In the genomic region with DNA sequence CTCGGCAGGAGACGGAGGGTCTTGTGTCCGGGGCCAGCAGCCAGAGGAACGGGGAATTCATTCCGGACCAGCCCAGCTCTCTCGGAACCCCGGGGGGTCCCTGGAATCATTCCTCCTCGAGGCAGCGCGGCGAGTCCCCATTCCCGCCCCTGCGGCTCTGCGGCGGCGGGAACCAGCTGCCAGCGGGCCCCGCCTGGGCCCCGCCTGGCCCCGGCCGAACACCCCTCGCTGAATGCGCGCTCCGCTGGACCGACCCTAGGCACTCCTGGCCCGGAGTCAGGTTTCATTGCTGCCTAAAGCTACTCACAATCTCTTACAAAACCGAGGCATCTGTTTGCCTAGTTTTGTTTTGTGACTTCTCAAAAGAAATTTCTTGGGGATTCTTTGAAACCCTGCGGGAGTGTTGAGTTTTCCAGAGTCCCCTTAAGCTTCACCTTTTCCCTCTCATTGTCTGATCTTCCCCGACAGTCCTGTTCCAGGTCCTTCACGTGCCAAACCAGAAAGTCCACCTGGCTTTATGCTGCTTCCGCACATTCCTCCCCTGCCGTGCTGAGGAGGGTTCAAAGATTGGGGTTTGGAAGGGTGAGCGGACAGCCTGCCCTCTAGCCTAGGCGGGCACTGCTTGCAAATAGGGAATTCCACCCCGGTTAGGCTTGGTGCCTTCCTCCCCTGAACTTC, we compare ENCODE assay signal across 1 cellular context.
TF ChIP-seq lines count a peak whose summit lies in the region.

No MANE protein-coding gene starts in this region.

TF ChIP-seq in A549, 52 proteins besides CTCF, POLR2A, EP300 and RAD21 (continued from another document):
- TF ChIP-seq, protein P1, sequence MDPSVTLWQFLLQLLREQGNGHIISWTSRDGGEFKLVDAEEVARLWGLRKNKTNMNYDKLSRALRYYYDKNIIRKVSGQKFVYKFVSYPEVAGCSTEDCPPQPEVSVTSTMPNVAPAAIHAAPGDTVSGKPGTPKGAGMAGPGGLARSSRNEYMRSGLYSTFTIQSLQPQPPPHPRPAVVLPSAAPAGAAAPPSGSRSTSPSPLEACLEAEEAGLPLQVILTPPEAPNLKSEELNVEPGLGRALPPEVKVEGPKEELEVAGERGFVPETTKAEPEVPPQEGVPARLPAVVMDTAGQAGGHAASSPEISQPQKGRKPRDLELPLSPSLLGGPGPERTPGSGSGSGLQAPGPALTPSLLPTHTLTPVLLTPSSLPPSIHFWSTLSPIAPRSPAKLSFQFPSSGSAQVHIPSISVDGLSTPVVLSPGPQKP (IDR thresholded peaks at IDR 0.05; ENCODE audit: low read depth, low read length): no peak
- TF ChIP-seq, protein P2, sequence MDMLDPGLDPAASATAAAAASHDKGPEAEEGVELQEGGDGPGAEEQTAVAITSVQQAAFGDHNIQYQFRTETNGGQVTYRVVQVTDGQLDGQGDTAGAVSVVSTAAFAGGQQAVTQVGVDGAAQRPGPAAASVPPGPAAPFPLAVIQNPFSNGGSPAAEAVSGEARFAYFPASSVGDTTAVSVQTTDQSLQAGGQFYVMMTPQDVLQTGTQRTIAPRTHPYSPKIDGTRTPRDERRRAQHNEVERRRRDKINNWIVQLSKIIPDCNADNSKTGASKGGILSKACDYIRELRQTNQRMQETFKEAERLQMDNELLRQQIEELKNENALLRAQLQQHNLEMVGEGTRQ (IDR thresholded peaks at IDR 0.05): no peak
- TF ChIP-seq ZNF302 (CRISPR knock-in tag; IDR thresholded peaks at IDR 0.05): no peak
- TF ChIP-seq MYC (IDR thresholded peaks at IDR 0.05; ENCODE audit: borderline replicate concordance, low read length): no peak
- TF ChIP-seq FOXS1 (CRISPR knock-in tag; IDR thresholded peaks at IDR 0.05): no peak
- TF ChIP-seq, protein P3, sequence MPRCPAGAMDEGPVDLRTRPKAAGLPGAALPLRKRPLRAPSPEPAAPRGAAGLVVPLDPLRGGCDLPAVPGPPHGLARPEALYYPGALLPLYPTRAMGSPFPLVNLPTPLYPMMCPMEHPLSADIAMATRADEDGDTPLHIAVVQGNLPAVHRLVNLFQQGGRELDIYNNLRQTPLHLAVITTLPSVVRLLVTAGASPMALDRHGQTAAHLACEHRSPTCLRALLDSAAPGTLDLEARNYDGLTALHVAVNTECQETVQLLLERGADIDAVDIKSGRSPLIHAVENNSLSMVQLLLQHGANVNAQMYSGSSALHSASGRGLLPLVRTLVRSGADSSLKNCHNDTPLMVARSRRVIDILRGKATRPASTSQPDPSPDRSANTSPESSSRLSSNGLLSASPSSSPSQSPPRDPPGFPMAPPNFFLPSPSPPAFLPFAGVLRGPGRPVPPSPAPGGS (IDR thresholded peaks at IDR 0.05): no peak
- no peak for TF ChIP-seq HDAC2 (IDR thresholded peaks at IDR 0.05)
- TF ChIP-seq RFX5 (IDR thresholded peaks at IDR 0.05): no peak
- no peak for TF ChIP-seq POLR2AphosphoS2 (conservative IDR thresholded peaks at IDR 0.05; ENCODE audit: low read length)
- TF ChIP-seq, protein P4, sequence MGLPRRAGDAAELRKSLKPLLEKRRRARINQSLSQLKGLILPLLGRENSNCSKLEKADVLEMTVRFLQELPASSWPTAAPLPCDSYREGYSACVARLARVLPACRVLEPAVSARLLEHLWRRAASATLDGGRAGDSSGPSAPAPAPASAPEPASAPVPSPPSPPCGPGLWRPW (IDR thresholded peaks at IDR 0.05): no peak
- TF ChIP-seq, protein P5, sequence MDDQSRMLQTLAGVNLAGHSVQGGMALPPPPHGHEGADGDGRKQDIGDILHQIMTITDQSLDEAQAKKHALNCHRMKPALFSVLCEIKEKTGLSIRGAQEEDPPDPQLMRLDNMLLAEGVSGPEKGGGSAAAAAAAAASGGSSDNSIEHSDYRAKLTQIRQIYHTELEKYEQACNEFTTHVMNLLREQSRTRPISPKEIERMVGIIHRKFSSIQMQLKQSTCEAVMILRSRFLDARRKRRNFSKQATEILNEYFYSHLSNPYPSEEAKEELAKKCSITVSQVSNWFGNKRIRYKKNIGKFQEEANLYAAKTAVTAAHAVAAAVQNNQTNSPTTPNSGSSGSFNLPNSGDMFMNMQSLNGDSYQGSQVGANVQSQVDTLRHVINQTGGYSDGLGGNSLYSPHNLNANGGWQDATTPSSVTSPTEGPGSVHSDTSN (IDR thresholded peaks at IDR 0.05): no peak
- no peak; the same call in 1 of the 2 replicates for TF ChIP-seq PHF8 (IDR thresholded peaks at IDR 0.05; ENCODE audit: borderline replicate concordance, low read depth)
